In the genomic region with DNA sequence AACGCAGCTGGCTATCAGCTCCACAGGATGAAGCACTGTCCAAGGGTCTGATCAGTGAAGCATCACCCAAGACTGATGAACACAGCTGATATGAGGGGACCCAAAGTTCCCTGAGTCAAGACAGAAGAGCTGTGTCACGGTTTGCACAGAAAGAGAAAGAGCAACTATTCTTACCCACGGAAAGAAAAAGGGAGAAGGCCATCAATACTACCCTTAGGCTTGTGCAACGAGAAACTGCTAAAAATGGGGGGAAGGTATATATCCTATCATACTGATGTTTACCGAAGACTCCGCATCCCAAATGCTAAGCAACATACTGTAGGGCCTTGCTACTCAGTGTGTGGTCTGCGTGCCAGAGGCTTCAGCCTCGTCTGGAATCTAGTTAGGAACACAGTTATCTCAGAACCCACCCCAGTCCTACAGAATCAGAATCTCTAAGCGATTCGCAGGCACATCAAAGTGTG, we compare ENCODE assay signal across 6 cellular contexts. TPM values are rescaled to one million over a fixed set of nuclear protein-coding genes. Genes with fewer than 3 reads are reported as not detected.
A peak's percentile ranks its signal among the peaks of the same experiment; 100 is the strongest.
DNase-seq lines count a peak whose midpoint lies in the region; ATAC-seq and TF ChIP-seq lines count a peak whose summit lies in the region.

No MANE protein-coding gene starts in this region.

- H3K27me3 ChIP-seq in dorsolateral prefrontal cortex (no peaks in the 10 kb centered on the region), prostate gland (replicated peaks; ENCODE audit: insufficient read depth) (no peaks in the 10 kb centered on the region)

- TF ChIP-seq CTCF in dorsolateral prefrontal cortex (IDR thresholded peaks at IDR 0.05 in 54 of 56, conservative IDR thresholded peaks at IDR 0.05 in 2 of 56; ENCODE audit: low read depth in 1 of 56, partially characterized antibody in 56 of 56) (no peak), prostate gland (IDR thresholded peaks at IDR 0.05) (no peak)

- no peaks in the 10 kb centered on the region for H3K9me3 ChIP-seq in prostate gland

- H3K4me1 ChIP-seq in prostate gland (replicated peaks) = peaks cover 18% of the 10 kb centered on the region

- no peaks in the 10 kb centered on the region for H3K36me3 ChIP-seq in prostate gland

- no peaks in the 10 kb centered on the region for H3K9me3 Mint-ChIP-seq in activated T-cell treated with anti-CD3 and anti-CD28 coated beads, Interleukin-2, amount 50 U/mL, for 24 hours

- peak overlapping the region; percentile 98 for H3K27ac Mint-ChIP-seq in activated T-cell treated with anti-CD3 and anti-CD28 coated beads, Interleukin-2, amount 50 U/mL, for 24 hours

- no peaks in the 10 kb centered on the region for H3K27me3 Mint-ChIP-seq in activated T-cell treated with anti-CD3 and anti-CD28 coated beads, Interleukin-2, amount 50 U/mL, for 24 hours

- no peak for ATAC-seq in GM21717 (IDR thresholded peaks at IDR 0.05; ENCODE audit: unreplicated experiment)

- peaks cover 45% of the 10 kb centered on the region for H3K4me1 Mint-ChIP-seq in activated T-cell treated with anti-CD3 and anti-CD28 coated beads, Interleukin-2, amount 50 U/mL, for 24 hours (ENCODE audit: low read depth)

- intact Hi-C loops in dorsolateral prefrontal cortex (cut with DNase I) (loop anchor here (5.0 kb wide), 3 partner anchors 37 to 107 kb away; no protein-coding TSS in a partner anchor), prostate gland (cut with DNase I) (no loop called here)

- no peak for TF ChIP-seq POLR2A in prostate gland (IDR thresholded peaks at IDR 0.05)

- H3K4me3 ChIP-seq in dorsolateral prefrontal cortex = peak overlapping the region; percentile 72 to 100 (median 95)
- peak overlapping the region; percentile 90 to 96 for H3K4me3 ChIP-seq in prostate gland

- peak overlapping the region; percentile 93 for H3K4me3 Mint-ChIP-seq in activated T-cell treated with anti-CD3 and anti-CD28 coated beads, Interleukin-2, amount 50 U/mL, for 24 hours

- peak overlapping the region in 46 of 59 donors; percentile 18 to 98 (median 87) for H3K27ac ChIP-seq in dorsolateral prefrontal cortex
- peak overlapping the region; percentile 75 to 82 for H3K27ac ChIP-seq in prostate gland

- no peak for DNase-seq in activated T-cell treated with anti-CD3 and anti-CD28 coated beads, Interleukin-2, amount 50 U/mL, for 24 hours
- DNase-seq in activated T-cell treated with anti-CD3 and anti-CD28 coated beads for 4 hours = no peak
- DNase-seq in dorsolateral prefrontal cortex = no peak
- no peak for DNase-seq in prostate gland (ENCODE audit: low spot score)
- DNase-seq in effector CD8-positive, alpha-beta T cell (lab: John Stamatoyannopoulos, UW) = no peak

- peaks cover 45% of the 10 kb centered on the region for H3K36me3 Mint-ChIP-seq in activated T-cell treated with anti-CD3 and anti-CD28 coated beads, Interleukin-2, amount 50 U/mL, for 24 hours (ENCODE audit: low read depth)

- under 1% methylated on average over 10 of the region's 10 CpGs for WGBS in prostate gland

RNA-seq across cellular contexts. Expression of a gene that starts 0.7 kb away (rescaled TPM):
- total RNA-seq in dorsolateral prefrontal cortex (10 to 100 TPM; 10.4 to 25.9 (median 18.3) TPM), prostate gland (10 to 100 TPM; 14.5 to 22.2 TPM)

RNA-seq across cellular contexts. Expression of a gene that starts 0.7 kb away (rescaled TPM):
- total RNA-seq in dorsolateral prefrontal cortex (10 to 100 TPM in 52 of 120 experiments, 1 to 10 TPM in 68; 6.1 to 13.0 (median 9.5) TPM), prostate gland (10 to 100 TPM in 1 of 2 donors, 1 to 10 TPM in 1; 7.1 to 12.0 TPM)

RNA-seq across cellular contexts. Expression of a gene that starts 14.3 kb away (rescaled TPM):
- total RNA-seq in dorsolateral prefrontal cortex (100 to 1,000 TPM in 117 of 120 experiments, 10 to 100 TPM in 3; 55.7 to 232 (median 165) TPM), prostate gland (10 to 100 TPM; 23.7 to 29.1 TPM)

RNA-seq across cellular contexts. Expression of a gene that starts 45.5 kb away (rescaled TPM):
- 100 to 1,000 TPM in 119 of 120 experiments, 10 to 100 TPM in 1; 98.5 to 184 (median 132) TPM for total RNA-seq in dorsolateral prefrontal cortex
- 100 to 1,000 TPM in 1 of 2 donors, 10 to 100 TPM in 1; 87.5 to 126 TPM for total RNA-seq in prostate gland

RNA-seq across cellular contexts. Expression of a gene that starts 50.3 kb away (rescaled TPM):
- 10 to 100 TPM; 18.3 to 51.4 (median 33.9) TPM for total RNA-seq in dorsolateral prefrontal cortex
- total RNA-seq in prostate gland = 10 to 100 TPM; 43.9 to 48.0 TPM
